Comparison of ENCODE assay signal across 8 cellular contexts in genomic region chr21:41973861-41974751, GRCh38. TPM values are rescaled to one million over a fixed set of nuclear protein-coding genes. Genes with fewer than 3 reads are reported as not detected.
DNase-seq lines count a peak whose midpoint lies in the region; ATAC-seq, FAIRE-seq and TF ChIP-seq lines count a peak whose summit lies in the region.

No MANE protein-coding gene starts in this region.

- CTCF ChIA-PET in HepG2 (lab: Yijun Ruan, JAX; ENCODE audit: low intra/inter-chr PET ratio, low total read pairs), result no interaction called here

- H3K9me3 ChIP-seq in HepG2 (ENCODE audit: low read length), result 0 out of 2 replicates have a peak, but pooled peaks cover 2% of the 10 kb centered on the region
- no peaks in the 10 kb centered on the region for H3K9me3 ChIP-seq in effector memory CD4-positive, alpha-beta T cell (ENCODE audit: control insufficient read depth, low read length)

- POLR2A ChIA-PET in activated naive CD8-positive, alpha-beta T cell treated with anti-CD3 and anti-CD28 coated beads, Interleukin-2, amount 10 ng/mL, durations not matched to agents 7 days and 5 days (lab: Charles Lee), result no interaction called here
- POLR2A ChIA-PET in HepG2 (lab: Yijun Ruan, JAX), result interaction anchor here (0.8 to 1.6 kb wide), 4 partner anchors 13 to 48 kb away, joined by 3 to 8 read pairs (median 4); no protein-coding TSS in a partner anchor

- TF ChIP-seq RAD21 in HepG2 (CRISPR knock-in tag; IDR thresholded peaks at IDR 0.05), result no peak

- peak overlapping the region; percentile 79 for H3K4me2 ChIP-seq in HepG2 (ENCODE audit: low read depth, low read length)

- in situ Hi-C loops in HepG2 (cut with HindIII; ENCODE audit: extremely low pct_ligation_motif_present, low pct_unique_long_range_greater_than_20kb), result no loop called here

- H3K4me1 Mint-ChIP-seq in activated naive CD8-positive, alpha-beta T cell treated with anti-CD3 and anti-CD28 coated beads, Interleukin-2, amount 10 ng/mL, durations not matched to agents 7 days and 5 days, result peaks cover 14% of the 10 kb centered on the region

- peaks cover 2% of the 10 kb centered on the region for H3K9me3 Mint-ChIP-seq in activated naive CD8-positive, alpha-beta T cell treated with anti-CD3 and anti-CD28 coated beads, Interleukin-2, amount 10 ng/mL, durations not matched to agents 7 days and 5 days

- TF ChIP-seq CTCF in HepG2 (CRISPR knock-in tag; IDR thresholded peaks at IDR 0.05), result peak; percentile 26

- peak overlapping the region; percentile 76 for H3K27ac Mint-ChIP-seq in activated naive CD8-positive, alpha-beta T cell treated with anti-CD3 and anti-CD28 coated beads, Interleukin-2, amount 10 ng/mL, durations not matched to agents 7 days and 5 days

- no peaks in the 10 kb centered on the region for H3K27me3 ChIP-seq in HepG2 (ENCODE audit: control insufficient read depth in 1 of 2, insufficient read depth in 2 of 2, low read length in 2 of 2)
- no peaks in the 10 kb centered on the region for H3K27me3 ChIP-seq in effector memory CD4-positive, alpha-beta T cell (replicated peaks; ENCODE audit: control insufficient read depth, insufficient read depth, low read length, poor library complexity, severe bottlenecking)

- peak overlapping the region; percentile 66 for H3K4me3 Mint-ChIP-seq in activated naive CD8-positive, alpha-beta T cell treated with anti-CD3 and anti-CD28 coated beads, Interleukin-2, amount 10 ng/mL, durations not matched to agents 7 days and 5 days

- DNase-seq in D341Med (ENCODE audit: low spot score) (peak; percentile 20), HepG2 (ENCODE audit: low spot score) (peak; percentile 50), DMS153 treated with DMSO at 0.1 percent for 48 hours (lab: John Stamatoyannopoulos, UW; ENCODE audit: unreplicated experiment) (no peak), mucosa of gallbladder (ENCODE audit: low spot score) (no peak)
- peak; percentile 66 for DNase-seq in Jurkat, Clone E6-1 (ENCODE audit: low read depth, low spot score)
- peak; percentile 44 for DNase-seq in activated naive CD8-positive, alpha-beta T cell treated with anti-CD3 and anti-CD28 coated beads, Interleukin-2, amount 10 ng/mL, durations not matched to agents 7 days and 5 days
- no peak for DNase-seq in effector memory CD4-positive, alpha-beta T cell

- no peak overlapping the region for H3K4me3 ChIP-seq in Jurkat, Clone E6-1 (ENCODE audit: low read length)
- peak overlapping the region in 2 of 3 experiments; percentile 10 to 56; a peak in 2 of 6 replicates for H3K4me3 ChIP-seq in HepG2 (replicated peaks in 1 of 3; ENCODE audit: insufficient read depth in 1 of 3, low read depth in 2 of 3, low read length in 3 of 3)
- no peak overlapping the region for H3K4me3 ChIP-seq in effector memory CD4-positive, alpha-beta T cell (ENCODE audit: insufficient read depth, low read depth, low read length, poor library complexity, severe bottlenecking)

- no peak overlapping the region for H2AFZ ChIP-seq in HepG2 (ENCODE audit: low read length)

- H3K9ac ChIP-seq in HepG2 (ENCODE audit: insufficient read depth, low read depth, low read length), result no peak overlapping the region; the same call in 1 of the 2 replicates

- 26% methylated on average over 9 of the region's 14 CpGs for WGBS in HepG2 (ENCODE audit: low lambda C conversion rate)

- TF ChIP-seq POLR2A in HepG2 (IDR thresholded peaks at IDR 0.05; ENCODE audit: insufficient read depth in 1 of 2, low read depth in 2 of 2, low read length in 2 of 2), result 0 out of 4 replicates have a peak, but pooled peaks of 1 of the 2 experiments have one; percentile 39

- no peak; a peak in 1 of 4 replicates for TF ChIP-seq EP300 in HepG2 (IDR thresholded peaks at IDR 0.05; ENCODE audit: low read depth in 2 of 2, low read length in 2 of 2)
- TF ChIP-seq EP300 in HepG2 (CRISPR knock-in tag; IDR thresholded peaks at IDR 0.05; ENCODE audit: borderline replicate concordance), result no peak

- H3K27ac ChIP-seq in HepG2 (ENCODE audit: extremely low read length, insufficient read depth, low read length), result no peak overlapping the region
- H3K27ac ChIP-seq in effector memory CD4-positive, alpha-beta T cell (ENCODE audit: insufficient read depth, low read length, poor library complexity, severe bottlenecking), result no peak overlapping the region

- peak; percentile 64 for FAIRE-seq in HepG2 (lab: Jason Lieb, UNC)

- peak; percentile 97 for ATAC-seq in activated naive CD8-positive, alpha-beta T cell treated with anti-CD3 and anti-CD28 coated beads, Interleukin-2, amount 10 ng/mL, durations not matched to agents 7 days and 5 days (ENCODE audit: low read depth)
- ATAC-seq in HepG2 (peak; percentile 84), HG02885 (IDR thresholded peaks at IDR 0.05; ENCODE audit: poor library complexity, unreplicated experiment) (no peak)

- no peaks in the 10 kb centered on the region for H4K20me1 ChIP-seq in HepG2 (ENCODE audit: insufficient read depth, low read length)

- peaks cover 45% of the 10 kb centered on the region for H3K4me1 ChIP-seq in HepG2 (ENCODE audit: insufficient read depth, low read length)
- peaks cover 9% of the 10 kb centered on the region for H3K4me1 ChIP-seq in effector memory CD4-positive, alpha-beta T cell (ENCODE audit: control insufficient read depth, insufficient read depth, low read length, poor library complexity, severe bottlenecking)

- H3K27me3 Mint-ChIP-seq in activated naive CD8-positive, alpha-beta T cell treated with anti-CD3 and anti-CD28 coated beads, Interleukin-2, amount 10 ng/mL, durations not matched to agents 7 days and 5 days, result no peaks in the 10 kb centered on the region

- H3K36me3 ChIP-seq in HepG2 (replicated peaks in 1 of 2; ENCODE audit: control insufficient read depth in 1 of 2, insufficient read depth in 2 of 2, low read length in 2 of 2), result no peaks in the 10 kb centered on the region
- H3K36me3 ChIP-seq in effector memory CD4-positive, alpha-beta T cell (ENCODE audit: control insufficient read depth, insufficient read depth, low read length), result no peaks in the 10 kb centered on the region

- intact Hi-C loops in HepG2 (cut with micrococcal nuclease; ENCODE audit: unreplicated experiment), result loop anchor here (2.0 kb wide), 1 partner anchor 13 kb away; no protein-coding TSS in a partner anchor

- no TSS peak for BruUV-seq in HepG2 (replicated peaks; lab: Mats Ljungman, UMichigan)

- H3K36me3 Mint-ChIP-seq in activated naive CD8-positive, alpha-beta T cell treated with anti-CD3 and anti-CD28 coated beads, Interleukin-2, amount 10 ng/mL, durations not matched to agents 7 days and 5 days, result peaks cover 2% of the 10 kb centered on the region

- no peaks in the 10 kb centered on the region for H3K79me2 ChIP-seq in HepG2 (ENCODE audit: insufficient read depth, low read length)

RNA-seq across cellular contexts. Expression of gene C2CD2, which starts 20.3 kb away (rescaled TPM):
- polyA plus RNA-seq in Jurkat, Clone E6-1 (2012; ENCODE audit: insufficient read depth, insufficient read length), result 0.68 TPM
- total RNA-seq in activated naive CD8-positive, alpha-beta T cell treated with anti-CD3 and anti-CD28 coated beads, Interleukin-2, amount 10 ng/mL, durations not matched to agents 7 days and 5 days, result 10 to 100 TPM in 1 of 2 experiments, 1 to 10 TPM in 1; 9.4 to 11.9 TPM
- total RNA-seq in HepG2 (2016; rRNA removed; fragmentation: Illumina TruSeq; extraction: Trizol), result 10.4 and 12.5 TPM in 2 replicates
- 7.3 and 11.5 TPM in 2 replicates for total RNA-seq in HepG2 (2016; cell fraction: cytosol; rRNA removed; fragmentation: Illumina TruSeq; extraction: Trizol; ENCODE audit: low read depth)
- total RNA-seq in HepG2 (2016; cell fraction: insoluble cytoplasmic fraction; rRNA removed; fragmentation: Illumina TruSeq; extraction: Trizol), result 10.9 and 12.2 TPM in 2 replicates
- total RNA-seq in HepG2 (2016; cell fraction: membrane; rRNA removed; fragmentation: Illumina TruSeq; extraction: Trizol), result 9.5 and 12.2 TPM in 2 replicates
- total RNA-seq in HepG2 (2016; cell fraction: nucleus; rRNA removed; fragmentation: Illumina TruSeq; extraction: Trizol), result 14.5 and 19.4 TPM in 2 replicates
- 19.5 and 19.7 TPM in 2 replicates for polyA plus RNA-seq in HepG2 (2011; rRNA removed)
- polyA plus RNA-seq in HepG2 (2011; cell fraction: cytosol; rRNA removed), result 11.6 and 12.9 TPM in 2 replicates
- 29.5 and 36.3 TPM in 2 replicates for polyA plus RNA-seq in HepG2 (2011; cell fraction: nucleus; rRNA removed)
- 8.1 and 8.7 TPM in 2 replicates for polyA plus RNA-seq in HepG2 (2012)
- 1.3 and 1.9 TPM in 2 replicates for polyA plus RNA-seq in HepG2 (2016; cell fraction: cytosol; fragmentation: Illumina TruSeq; extraction: Trizol; ENCODE audit: low read depth)
- 7.6 and 8.0 TPM in 2 replicates for polyA plus RNA-seq in HepG2 (2016; cell fraction: insoluble cytoplasmic fraction; fragmentation: Illumina TruSeq; extraction: Trizol; ENCODE audit: low read depth)
- polyA plus RNA-seq in HepG2 (2016; cell fraction: membrane; fragmentation: Illumina TruSeq; extraction: Trizol; ENCODE audit: low read depth), result 3.9 and 4.6 TPM in 2 replicates
- polyA plus RNA-seq in HepG2 (2016; cell fraction: nucleus; fragmentation: Illumina TruSeq; extraction: Trizol; ENCODE audit: insufficient read depth, low read depth), result 22.5 and 23.5 TPM in 2 replicates
- polyA minus RNA-seq in HepG2 (2011; rRNA and poly(A)+ RNA removed; ENCODE audit: low replicate concordance), result 80.5 and 82.8 TPM in 2 replicates
- polyA minus RNA-seq in HepG2 (2011; cell fraction: cytosol; rRNA and poly(A)+ RNA removed), result 15.5 and 21.5 TPM in 2 replicates
- polyA minus RNA-seq in HepG2 (2011; cell fraction: nucleus; rRNA and poly(A)+ RNA removed), result 34.5 and 38.3 TPM in 2 replicates
- 30.8 TPM for total RNA-seq in mucosa of gallbladder

RNA-seq across cellular contexts. Expression of gene ZBTB21, which starts 36.1 kb away (rescaled TPM):
- polyA plus RNA-seq in Jurkat, Clone E6-1 (2012; ENCODE audit: insufficient read depth, insufficient read length), result 12.8 TPM
- total RNA-seq in activated naive CD8-positive, alpha-beta T cell treated with anti-CD3 and anti-CD28 coated beads, Interleukin-2, amount 10 ng/mL, durations not matched to agents 7 days and 5 days, result 10 to 100 TPM; 20.3 to 27.2 TPM
- total RNA-seq in HepG2 (2016; rRNA removed; fragmentation: Illumina TruSeq; extraction: Trizol), result 6.1 and 7.7 TPM in 2 replicates
- 0.97 and 1.3 TPM in 2 replicates for total RNA-seq in HepG2 (2016; cell fraction: cytosol; rRNA removed; fragmentation: Illumina TruSeq; extraction: Trizol; ENCODE audit: low read depth)
- 5.5 and 8.3 TPM in 2 replicates for total RNA-seq in HepG2 (2016; cell fraction: insoluble cytoplasmic fraction; rRNA removed; fragmentation: Illumina TruSeq; extraction: Trizol)
- total RNA-seq in HepG2 (2016; cell fraction: membrane; rRNA removed; fragmentation: Illumina TruSeq; extraction: Trizol), result 3.0 and 3.4 TPM in 2 replicates
- total RNA-seq in HepG2 (2016; cell fraction: nucleus; rRNA removed; fragmentation: Illumina TruSeq; extraction: Trizol), result 8.5 and 10.3 TPM in 2 replicates
- polyA plus RNA-seq in HepG2 (2011; rRNA removed), result 2.5 and 4.5 TPM in 2 replicates
- 1.6 and 2.3 TPM in 2 replicates for polyA plus RNA-seq in HepG2 (2011; cell fraction: cytosol; rRNA removed)
- polyA plus RNA-seq in HepG2 (2011; cell fraction: nucleus; rRNA removed), result 4.3 and 8.3 TPM in 2 replicates
- 3.7 and 5.1 TPM in 2 replicates for polyA plus RNA-seq in HepG2 (2012)
- 0.25 TPM in 2 replicates for polyA plus RNA-seq in HepG2 (2016; cell fraction: cytosol; fragmentation: Illumina TruSeq; extraction: Trizol; ENCODE audit: low read depth)
- 5.7 and 5.8 TPM in 2 replicates for polyA plus RNA-seq in HepG2 (2016; cell fraction: insoluble cytoplasmic fraction; fragmentation: Illumina TruSeq; extraction: Trizol; ENCODE audit: low read depth)
- polyA plus RNA-seq in HepG2 (2016; cell fraction: membrane; fragmentation: Illumina TruSeq; extraction: Trizol; ENCODE audit: low read depth), result 0.60 and 0.90 TPM in 2 replicates
- polyA plus RNA-seq in HepG2 (2016; cell fraction: nucleus; fragmentation: Illumina TruSeq; extraction: Trizol; ENCODE audit: insufficient read depth, low read depth), result 8.0 and 9.0 TPM in 2 replicates
- 6.1 and 21.7 TPM in 2 replicates for polyA minus RNA-seq in HepG2 (2011; rRNA and poly(A)+ RNA removed; ENCODE audit: low replicate concordance)
- polyA minus RNA-seq in HepG2 (2011; cell fraction: cytosol; rRNA and poly(A)+ RNA removed), result 4.0 and 6.0 TPM in 2 replicates
- polyA minus RNA-seq in HepG2 (2011; cell fraction: nucleus; rRNA and poly(A)+ RNA removed), result 14.5 and 16.0 TPM in 2 replicates
- total RNA-seq in mucosa of gallbladder, result 22.8 TPM

Comparison
In these comparisons a context has a peak if more than half of its experiments do, and no peak if none do; other contexts are left out.
1. DNase-seq: peak in D341Med (single experiment), Jurkat, Clone E6-1 (single experiment), activated naive CD8-positive, alpha-beta T cell treated with anti-CD3 and anti-CD28 coated beads, Interleukin-2, amount 10 ng/mL, durations not matched to agents 7 days and 5 days (single experiment) and HepG2 (single experiment); none in DMS153 treated with DMSO at 0.1 percent for 48 hours (single experiment), mucosa of gallbladder (single experiment) and effector memory CD4-positive, alpha-beta T cell (0 of 3).
2. H3K4me3 ChIP-seq: peak in HepG2 (2 of 3); none in Jurkat, Clone E6-1 (single experiment) and effector memory CD4-positive, alpha-beta T cell (single experiment).